1 cellular context compared by ENCODE assay signal in the genomic region with DNA sequence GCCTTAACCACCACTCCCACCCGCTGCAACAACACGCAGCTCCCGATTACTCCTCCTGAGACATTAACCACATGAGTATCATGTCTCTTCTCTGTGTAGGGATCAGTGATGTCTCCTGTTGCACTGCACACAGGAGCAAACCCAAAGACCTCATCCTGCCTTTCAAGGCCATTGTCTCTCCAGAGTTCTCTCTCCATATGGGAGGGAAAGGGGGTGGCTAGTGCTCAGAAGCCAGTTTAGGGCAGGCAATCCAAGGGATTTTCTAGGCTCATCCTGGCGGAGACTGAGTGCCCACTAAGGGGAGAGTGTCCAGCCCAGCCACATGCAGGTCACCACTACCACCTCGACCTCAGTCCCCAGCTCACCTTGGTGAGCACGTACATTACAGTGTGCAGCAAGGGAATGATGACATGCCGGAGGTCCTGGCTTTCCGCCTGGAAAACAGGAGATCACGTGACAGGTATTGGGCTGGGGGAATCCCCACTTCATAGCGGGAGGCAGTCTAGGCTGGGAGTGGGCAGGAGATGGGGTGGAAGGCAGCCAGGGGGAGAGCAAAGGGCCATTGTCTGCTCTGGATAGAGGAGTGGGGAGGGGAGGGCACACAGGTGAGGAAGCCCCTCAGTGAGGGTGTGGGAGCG.
TF ChIP-seq lines count a peak whose summit lies in the region.

No MANE protein-coding gene starts in this region.

TF ChIP-seq in GM12878, 131 proteins besides CTCF, POLR2A, EP300 and RAD21 (continued from another document):
- TF ChIP-seq ZNF274 (IDR thresholded peaks at IDR 0.05; ENCODE audit: insufficient read depth, insufficient read length) (no peak), HDGF (IDR thresholded peaks at IDR 0.05) (no peak)
